ENCODE assay signal across 10 cellular contexts in the genomic region with DNA sequence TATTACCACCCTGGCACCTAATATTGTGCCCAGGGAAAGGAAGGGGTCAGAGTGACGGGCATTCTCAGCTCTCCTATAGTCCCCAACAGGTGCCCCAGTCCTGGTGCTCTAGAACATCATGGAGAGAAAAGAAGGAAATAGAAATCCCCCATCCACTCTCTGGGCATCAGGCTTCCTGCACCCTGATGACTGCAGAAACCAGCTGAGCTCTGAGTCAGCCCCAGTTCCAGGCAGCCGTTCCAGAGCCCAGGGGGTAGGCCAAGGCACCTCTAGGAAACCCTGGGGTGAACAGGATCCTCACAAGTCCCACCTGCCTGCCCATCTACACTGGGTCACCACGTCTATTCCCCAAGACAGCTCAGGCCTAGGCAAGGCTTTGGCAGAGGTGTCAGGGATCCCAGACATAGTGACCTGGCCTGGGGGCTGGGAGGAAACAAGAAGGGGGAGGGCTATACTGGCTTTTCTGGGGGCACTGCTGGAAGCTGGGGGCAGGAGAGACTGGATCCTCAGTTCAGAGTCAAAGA. TPM values are rescaled to one million over a fixed set of nuclear protein-coding genes. Genes with fewer than 3 reads are reported as not detected.
A peak's percentile ranks its signal among the peaks of the same experiment; 100 is the strongest.
DNase-seq lines count a peak whose midpoint lies in the region; ATAC-seq and TF ChIP-seq lines count a peak whose summit lies in the region.
"Had no signal": no experiment of that assay in that cellular context is flagged by ENCODE, and none has a peak within 500 bp of the region (broad histone marks: within the 10 kb centered on the region; RNA-seq: fewer than 3 reads in every experiment).

No MANE protein-coding gene starts in this region.

- peak overlapping the region; percentile 10 to 89 (median 77) for H3K27ac Mint-ChIP-seq in CD14-positive monocyte

- H3K4me3 ChIP-seq in PC-9 (peak overlapping the region; percentile 61), mucosa of stomach (ENCODE audit: low read length) (peak overlapping the region; percentile 5)

- H3K4me2 ChIP-seq in PC-9, result peak overlapping the region; percentile 92

- H3F3A ChIP-seq in PC-9 (ENCODE audit: insufficient read depth, low read depth), result peaks cover 29% of the 10 kb centered on the region

- BruUV-seq in PC-9 (replicated peaks; lab: Mats Ljungman, UMichigan), result no TSS peak

- DNase-seq in CD14-positive monocyte (ENCODE audit: low spot score) (peak; percentile 73), PC-9 (peak; percentile 47 to 75), epithelial cell of prostate (ENCODE audit: low read depth, low spot score) (no peak), H4 (ENCODE audit: low spot score) (no peak), NCI-H2029 treated with DMSO at 0.1 percent for 48 hours (lab: John Stamatoyannopoulos, UW) (no peak), G401 (ENCODE audit: low spot score) (no peak)
- DNase-seq: CD4-positive, CD25-positive, alpha-beta regulatory T cell; glutamatergic neuron had no signal

- no peak for ATAC-seq in HG02938 (IDR thresholded peaks at IDR 0.05; ENCODE audit: unreplicated experiment)

- H3K36me3 ChIP-seq in PC-9 (ENCODE audit: low read depth), result no peaks in the 10 kb centered on the region
- no peaks in the 10 kb centered on the region for H3K36me3 ChIP-seq in mucosa of stomach (ENCODE audit: control insufficient read depth, insufficient read depth, low read length)

- intact Hi-C loops in CD14-positive monocyte (cut with micrococcal nuclease) (no loop called here), PC-9 (cut with micrococcal nuclease; ENCODE audit: unreplicated experiment) (no loop called here)

- no peaks in the 10 kb centered on the region for H4K20me1 ChIP-seq in PC-9 (ENCODE audit: insufficient read depth)

- H3K9me2 ChIP-seq in PC-9 (ENCODE audit: insufficient read depth), result no peaks in the 10 kb centered on the region

- peak overlapping the region; percentile 86 for H3K27ac ChIP-seq in PC-9
- peak overlapping the region; percentile 95 for H3K27ac ChIP-seq in epithelial cell of prostate

- H3K4me3 Mint-ChIP-seq in CD14-positive monocyte, result peak overlapping the region; percentile 43 to 55
- H3K4me3 Mint-ChIP-seq: CD4-positive, CD25-positive, alpha-beta regulatory T cell had no signal

- H3K4me1 Mint-ChIP-seq in CD14-positive monocyte, result peaks cover 57% of the 10 kb centered on the region

- no peak overlapping the region for H2AFZ ChIP-seq in PC-9

- CTCF ChIA-PET in PC-9 (lab: Charles Lee), result interaction anchor here (0.5 kb wide), 1 partner anchor 39 kb away, joined by 13 read pairs; no protein-coding TSS in a partner anchor

- H3K79me2 ChIP-seq in PC-9 (ENCODE audit: low read depth), result peaks cover 47% of the 10 kb centered on the region

- H3K27me3 Mint-ChIP-seq in CD14-positive monocyte (ENCODE audit: low read depth in 3 of 3), result peaks cover 1 to 6% (median 5%) of the 10 kb centered on the region in 3 donors
- H3K27me3 Mint-ChIP-seq: CD4-positive, CD25-positive, alpha-beta regulatory T cell had no signal

- TF ChIP-seq CTCF in CD14-positive monocyte (IDR thresholded peaks at IDR 0.05) (no peak), PC-9 (conservative IDR thresholded peaks at IDR 0.05) (no peak)

- H3K9me3 ChIP-seq in PC-9 (ENCODE audit: insufficient read depth, low read depth) (no peaks in the 10 kb centered on the region), mucosa of stomach (ENCODE audit: control insufficient read depth, low read length) (no peaks in the 10 kb centered on the region)

- H3K4me1 ChIP-seq in PC-9 (replicated peaks; ENCODE audit: insufficient read depth), result peaks cover 96% of the 10 kb centered on the region
- H3K4me1 ChIP-seq in mucosa of stomach (ENCODE audit: control insufficient read depth, insufficient read depth, low read length), result peaks cover 58% of the 10 kb centered on the region

- POLR2A ChIA-PET in PC-9 (lab: Charles Lee; ENCODE audit: unreplicated experiment), result no interaction called here

- peaks cover 3 to 5% of the 10 kb centered on the region in 2 donors for H3K36me3 Mint-ChIP-seq in CD14-positive monocyte
- H3K36me3 Mint-ChIP-seq: CD4-positive, CD25-positive, alpha-beta regulatory T cell had no signal

- peak overlapping the region; percentile 91 for H3K9ac ChIP-seq in mucosa of stomach (ENCODE audit: low read length)

- H3K27me3 ChIP-seq in PC-9 (ENCODE audit: insufficient read depth, low read depth) (no peaks in the 10 kb centered on the region), mucosa of stomach (ENCODE audit: control insufficient read depth, insufficient read depth, low read length) (no peaks in the 10 kb centered on the region)

- H3K9me3 Mint-ChIP-seq in CD14-positive monocyte, result peaks cover 0 to 2% (median 0%) of the 10 kb centered on the region in 7 donors
- H3K9me3 Mint-ChIP-seq: CD4-positive, CD25-positive, alpha-beta regulatory T cell had no signal

- in situ Hi-C loops in G401 (cut with HindIII; ENCODE audit: low sequenced_read_pairs), result no loop called here

RNA-seq across cellular contexts. Expression of a gene that starts 0.7 kb away (rescaled TPM):
- polyA plus RNA-seq in CD14-positive monocyte, result under 1 TPM in 1 of 2 donors, not detected in 1; 0.07 TPM
- total RNA-seq in PC-9 (2021), result 8.8 and 9.0 TPM in 2 replicates
- 0.14 TPM in 1 of 2 replicates, not detected in the other for total RNA-seq in H4 (2014; rRNA removed; shearing (Covaris generic))
- 0.80 and 2.4 TPM in 2 replicates for total RNA-seq in G401 (2014; rRNA removed; shearing (Covaris generic))
- total RNA-seq: CD4-positive, CD25-positive, alpha-beta regulatory T cell had no signal

RNA-seq across cellular contexts. Expression of a gene that starts 9.5 kb away (rescaled TPM):
- polyA plus RNA-seq in CD14-positive monocyte, result not detected
- 5.6 and 7.4 TPM in 2 replicates for total RNA-seq in PC-9 (2021)
- total RNA-seq in H4 (2014; rRNA removed; shearing (Covaris generic)), result not detected in 2 replicates
- 6.3 and 7.1 TPM in 2 replicates for total RNA-seq in G401 (2014; rRNA removed; shearing (Covaris generic))
- total RNA-seq: CD4-positive, CD25-positive, alpha-beta regulatory T cell had no signal

RNA-seq across cellular contexts. Expression of a gene that starts 19.0 kb away (rescaled TPM):
- 100 to 1,000 TPM; 101 to 140 TPM for polyA plus RNA-seq in CD14-positive monocyte
- total RNA-seq in PC-9 (2021), result 0.46 and 0.65 TPM in 2 replicates
- 0.02 TPM in 1 of 2 replicates, not detected in the other for total RNA-seq in H4 (2014; rRNA removed; shearing (Covaris generic))
- total RNA-seq in G401 (2014; rRNA removed; shearing (Covaris generic)), result 0.10 TPM in 1 of 2 replicates, not detected in the other

RNA-seq across cellular contexts. Expression of a gene that starts 29.2 kb away (rescaled TPM):
- polyA plus RNA-seq in CD14-positive monocyte, result 10 to 100 TPM; 59.1 to 65.6 TPM
- total RNA-seq in PC-9 (2021), result 68.2 and 74.4 TPM in 2 replicates
- 85.6 and 94.8 TPM in 2 replicates for total RNA-seq in H4 (2014; rRNA removed; shearing (Covaris generic))
- total RNA-seq in G401 (2014; rRNA removed; shearing (Covaris generic)), result 17.5 and 20.8 TPM in 2 replicates

RNA-seq across cellular contexts. Expression of a gene that starts 29.3 kb away (rescaled TPM):
- 10 to 100 TPM; 28.4 to 35.7 TPM for polyA plus RNA-seq in CD14-positive monocyte
- total RNA-seq in PC-9 (2021), result 25.9 and 26.8 TPM in 2 replicates
- total RNA-seq in H4 (2014; rRNA removed; shearing (Covaris generic)), result 34.9 and 36.6 TPM in 2 replicates
- 19.4 and 22.3 TPM in 2 replicates for total RNA-seq in G401 (2014; rRNA removed; shearing (Covaris generic))

Comparison
In these comparisons a context has a peak if more than half of its experiments do, and no peak if none do; other contexts are left out.
1. DNase-seq: peak in CD14-positive monocyte (single experiment) and PC-9 (2 of 2); none in epithelial cell of prostate (single experiment), H4 (single experiment), NCI-H2029 treated with DMSO at 0.1 percent for 48 hours (single experiment) and G401 (single experiment).